Comparison of ENCODE assay signal across 14 cellular contexts in genomic region chr17:2453865-2454264, GRCh38.
"Had no signal": no experiment of that assay in that cellular context is flagged by ENCODE, and none has a peak within 500 bp of the region (broad histone marks: within the 10 kb centered on the region; RNA-seq: fewer than 3 reads in every experiment).

No MANE protein-coding gene starts in this region.

- H3K27ac Mint-ChIP-seq: activated naive CD4-positive, alpha-beta T cell treated with anti-CD3 and anti-CD28 coated beads, Interleukin-2, amount 10 ng/mL, durations not matched to agents 7 days and 5 days; T-helper 2 cell treated with Interferon-gamma antibody and Interleukin-4, amounts not matched to agents 5 μg/mL and 100 μg/mL, for 36 hours had no signal

- ATAC-seq: naive thymus-derived CD8-positive, alpha-beta T cell; right lobe of liver; upper lobe of right lung had no signal

- H3K27me3 ChIP-seq: esophagus muscularis mucosa, pancreas, right lobe of liver, upper lobe of right lung had no signal

- H3K9me3 ChIP-seq: esophagus muscularis mucosa, pancreas, right lobe of liver, upper lobe of right lung had no signal

- H3K27me3 Mint-ChIP-seq: activated naive CD4-positive, alpha-beta T cell treated with anti-CD3 and anti-CD28 coated beads, Interleukin-2, amount 10 ng/mL, durations not matched to agents 7 days and 5 days; naive thymus-derived CD8-positive, alpha-beta T cell had no signal

- H3K4me3 Mint-ChIP-seq: activated naive CD4-positive, alpha-beta T cell treated with anti-CD3 and anti-CD28 coated beads, Interleukin-2, amount 10 ng/mL, durations not matched to agents 7 days and 5 days; naive thymus-derived CD8-positive, alpha-beta T cell; T-helper 2 cell treated with Interferon-gamma antibody and Interleukin-4, amounts not matched to agents 5 μg/mL and 100 μg/mL, for 36 hours had no signal

- H3K9me3 Mint-ChIP-seq: activated naive CD4-positive, alpha-beta T cell treated with anti-CD3 and anti-CD28 coated beads, Interleukin-2, amount 10 ng/mL, durations not matched to agents 7 days and 5 days; naive thymus-derived CD8-positive, alpha-beta T cell; T-helper 2 cell treated with Interferon-gamma antibody and Interleukin-4, amounts not matched to agents 5 μg/mL and 100 μg/mL, for 36 hours had no signal

- H3K4me1 Mint-ChIP-seq: activated naive CD4-positive, alpha-beta T cell treated with anti-CD3 and anti-CD28 coated beads, Interleukin-2, amount 10 ng/mL, durations not matched to agents 7 days and 5 days had no signal

- H3K4me1 ChIP-seq: upper lobe of right lung had no signal

- H3K27ac ChIP-seq: esophagus muscularis mucosa, pancreas, right lobe of liver, upper lobe of right lung had no signal

- H3K4me3 ChIP-seq: esophagus muscularis mucosa, pancreas, right lobe of liver, upper lobe of right lung had no signal

- DNase-seq: activated CD4-positive, alpha-beta T cell treated with anti-CD3 and anti-CD28 coated beads for 48 hours; activated effector memory CD4-positive, alpha-beta T cell treated with Interleukin-2 at 50 U/mL for 16 hours; activated naive CD4-positive, alpha-beta T cell treated with anti-CD3 and anti-CD28 coated beads, Interleukin-2, amount 10 ng/mL, durations not matched to agents 7 days and 5 days; cerebellar nuclear complex; effector CD8-positive, alpha-beta T cell; mesendoderm; naive thymus-derived CD8-positive, alpha-beta T cell; pancreas; right lobe of liver; small intestine; stimulated activated CD4-positive, alpha-beta T cell treated with anti-CD3 and anti-CD28 coated beads, Interleukin-4, amount 100 ng/mL, for 1 hour; upper lobe of right lung had no signal
